ENCODE assay signal across 8 cellular contexts in genomic region chr10:113958631-113959382, GRCh38.
DNase-seq lines count a peak whose midpoint lies in the region; ATAC-seq, FAIRE-seq and TF ChIP-seq lines count a peak whose summit lies in the region.

No MANE protein-coding gene starts in this region.

- no peaks in the 10 kb centered on the region for H3K27me3 ChIP-seq in heart left ventricle
- no peaks in the 10 kb centered on the region for H3K27me3 ChIP-seq in skeletal muscle satellite cell (ENCODE audit: control insufficient read depth, insufficient read depth, low read length)

- H3K36me3 ChIP-seq in heart left ventricle (no peaks in the 10 kb centered on the region), skeletal muscle satellite cell (ENCODE audit: insufficient read depth, low read length) (no peaks in the 10 kb centered on the region)

- no peak for TF ChIP-seq CTCF in VCaP (conservative IDR thresholded peaks at IDR 0.05)
- TF ChIP-seq CTCF in heart left ventricle (IDR thresholded peaks at IDR 0.05) = no peak

- peak; percentile 4 for FAIRE-seq in HTR-8/SVneo (lab: Jason Lieb, UNC)

- DNase-seq in COLO829 (ENCODE audit: low spot score) (peak; percentile 81), HTR-8/SVneo (ENCODE audit: insufficient read length, low spot score) (peak; percentile 79), heart left ventricle (peak in 3 of 5 donors; percentile 37 to 52 (median 37)), midbrain (lab: John Stamatoyannopoulos, UW) (no peak)

- H3K4me3 ChIP-seq in heart left ventricle (no peak overlapping the region), skeletal muscle satellite cell (ENCODE audit: low read length) (peak overlapping the region; percentile 18)

- WGBS in heart left ventricle, 4 donors = 69 to 72% (median 71%) methylated on average over 7 to 11 of the region's 11 CpGs

- peaks cover 0 to 3% (median 0%) of the 10 kb centered on the region in 12 donors for H3K9me3 ChIP-seq in heart left ventricle
- no peaks in the 10 kb centered on the region for H3K9me3 ChIP-seq in skeletal muscle satellite cell (replicated peaks; ENCODE audit: low read length)

- H3K4me2 ChIP-seq in skeletal muscle satellite cell (ENCODE audit: low read length) = peak overlapping the region; percentile 68

- H3K4me1 ChIP-seq in heart left ventricle = peaks cover 0 to 28% (median 7%) of the 10 kb centered on the region in 12 donors
- peaks cover 32% of the 10 kb centered on the region for H3K4me1 ChIP-seq in skeletal muscle satellite cell (ENCODE audit: control insufficient read depth, insufficient read depth, low read length)

- H3K27ac ChIP-seq in VCaP (peak overlapping the region; percentile 92), heart left ventricle (peak overlapping the region in 7 of 12 donors; percentile 12 to 64 (median 24))

- intact Hi-C loops in heart left ventricle (cut with DNase I) = no loop called here

- peak overlapping the region; percentile 44 for H3K9ac ChIP-seq in skeletal muscle satellite cell (ENCODE audit: low read depth, low read length)

- peak; percentile 62 to 92 (median 86) for ATAC-seq in heart left ventricle
- ATAC-seq in HG03095 (IDR thresholded peaks at IDR 0.05; ENCODE audit: unreplicated experiment) = no peak
- ATAC-seq in GM19452 (IDR thresholded peaks at IDR 0.05; ENCODE audit: unreplicated experiment) = no peak

- no peak for TF ChIP-seq POLR2A in heart left ventricle (IDR thresholded peaks at IDR 0.05)

Comparison
In these comparisons a context has a peak if more than half of its experiments do, and no peak if none do; other contexts are left out.
1. ATAC-seq: peak in heart left ventricle (4 of 4); none in HG03095 (single experiment) and GM19452 (single experiment).